In genomic region chrX:82961129-82961528, GRCh38 we compare ENCODE assay signal across 1 cellular context.
TF ChIP-seq lines count a peak whose summit lies in the region.

No MANE protein-coding gene starts in this region.

TF ChIP-seq in WTC11, 78 proteins besides CTCF, POLR2A, EP300 and RAD21 (continued from another document):
- TF ChIP-seq, protein P1, sequence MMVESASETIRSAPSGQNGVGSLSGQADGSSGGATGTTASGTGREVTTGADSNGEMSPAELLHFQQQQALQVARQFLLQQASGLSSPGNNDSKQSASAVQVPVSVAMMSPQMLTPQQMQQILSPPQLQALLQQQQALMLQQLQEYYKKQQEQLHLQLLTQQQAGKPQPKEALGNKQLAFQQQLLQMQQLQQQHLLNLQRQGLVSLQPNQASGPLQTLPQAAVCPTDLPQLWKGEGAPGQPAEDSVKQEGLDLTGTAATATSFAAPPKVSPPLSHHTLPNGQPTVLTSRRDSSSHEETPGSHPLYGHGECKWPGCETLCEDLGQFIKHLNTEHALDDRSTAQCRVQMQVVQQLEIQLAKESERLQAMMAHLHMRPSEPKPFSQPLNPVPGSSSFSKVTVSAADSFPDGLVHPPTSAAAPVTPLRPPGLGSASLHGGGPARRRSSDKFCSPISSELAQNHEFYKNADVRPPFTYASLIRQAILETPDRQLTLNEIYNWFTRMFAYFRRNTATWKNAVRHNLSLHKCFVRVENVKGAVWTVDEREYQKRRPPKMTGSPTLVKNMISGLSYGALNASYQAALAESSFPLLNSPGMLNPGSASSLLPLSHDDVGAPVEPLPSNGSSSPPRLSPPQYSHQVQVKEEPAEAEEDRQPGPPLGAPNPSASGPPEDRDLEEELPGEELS (CRISPR knock-in tag; IDR thresholded peaks at IDR 0.05): no peak
